ENCODE assay signal across 7 cellular contexts in genomic region chr1:146310579-146310978, GRCh38.
DNase-seq lines count a peak whose midpoint lies in the region; ATAC-seq, FAIRE-seq and TF ChIP-seq lines count a peak whose summit lies in the region.
"Not testable (repeated sequence)": the region's sequence is repeated elsewhere in the genome, so short reads cannot be mapped to it uniquely, and the experiment has no call there.

No MANE protein-coding gene starts in this region.

- BruUV-seq in Panc1 (replicated peaks; lab: Mats Ljungman, UMichigan); K562 (replicated peaks; lab: Mats Ljungman, UMichigan): not testable (repeated sequence)

- H4K20me1 ChIP-seq in GM23338 (replicated peaks; ENCODE audit: insufficient read depth); K562 (replicated peaks; ENCODE audit: control insufficient read depth, insufficient read depth, low read length): not testable (repeated sequence)

- in situ Hi-C loops in Panc1 (cut with HindIII; ENCODE audit: low pct_unique_long_range_greater_than_20kb, low sequenced_read_pairs); gastrocnemius medialis (cut with MboI; ENCODE audit: low sequenced_read_pairs in 4 of 4): not testable (repeated sequence)
- in situ Hi-C loops in K562 (cut with MboI) = loop anchor here (25.0 kb wide), 1 partner anchor 273 kb away; no protein-coding TSS in a partner anchor

- not testable (repeated sequence) for TF ChIP-seq RAD21 in K562 (CRISPR knock-in tag; conservative IDR thresholded peaks at IDR 0.05 in 1 of 2, IDR thresholded peaks at IDR 0.05 in 1 of 2)

- not testable (repeated sequence) for TF ChIP-seq POLR2A in K562 (conservative IDR thresholded peaks at IDR 0.05); gastrocnemius medialis (IDR thresholded peaks at IDR 0.05)

- not testable (repeated sequence) for H3K9me2 ChIP-seq in GM23338 (ENCODE audit: insufficient read depth)

- H3K9me3 ChIP-seq in Panc1 (ENCODE audit: control insufficient read depth, insufficient read depth, low read depth, low read length); K562 (replicated peaks; ENCODE audit: control insufficient read depth, insufficient read depth, low read depth, low read length); left lung; gastrocnemius medialis: not testable (repeated sequence)

- not testable (repeated sequence) for H3K9ac ChIP-seq in K562 (ENCODE audit: insufficient read depth in 1 of 2, low read depth in 2 of 2, low read length in 2 of 2)

- not testable (repeated sequence) for H3F3A ChIP-seq in GM23338 (replicated peaks; ENCODE audit: low read depth)

- ATAC-seq in GM23338 (peak; percentile 29; the same call in 1 of the 3 replicates), Panc1 (peak; percentile 55; the same call in 1 of the 2 replicates), K562 (peak; percentile 74), left cardiac atrium (peak; percentile 20 to 43), left lung (peak; percentile 63), omental fat pad (ENCODE audit: low FRiP score) (peak; percentile 48), gastrocnemius medialis (peak; percentile 69 to 72)

- not testable (repeated sequence) for H2AFZ ChIP-seq in GM23338; K562 (ENCODE audit: low read depth, low read length)

- intact Hi-C loops in Panc1 (cut with micrococcal nuclease; ENCODE audit: unreplicated experiment); K562 (cut with micrococcal nuclease); left cardiac atrium (cut with DNase I); left lung (cut with DNase I); gastrocnemius medialis (cut with DNase I; ENCODE audit: low total_unique reads): not testable (repeated sequence)

- H3K4me2 ChIP-seq in GM23338; K562 (ENCODE audit: insufficient read depth, low read length): not testable (repeated sequence)

- H3K27ac Mint-ChIP-seq in GM23338 = not testable (repeated sequence)

- not testable (repeated sequence) for H3K4me1 ChIP-seq in GM23338 (ENCODE audit: insufficient read depth); Panc1 (ENCODE audit: control insufficient read depth, insufficient read depth, low read length); K562 (replicated peaks in 1 of 2; ENCODE audit: control insufficient read depth in 2 of 2, insufficient read depth in 2 of 2, low read length in 2 of 2); left lung; gastrocnemius medialis

- not testable (repeated sequence) for TF ChIP-seq EP300 in K562 (IDR thresholded peaks at IDR 0.05; ENCODE audit: low read length)

- DNase-seq in GM23338 (ENCODE audit: low spot score); Panc1 (ENCODE audit: low read depth, low spot score); K562 (ENCODE audit: extremely low read depth in 1 of 4, low spot score in 3 of 4); left cardiac atrium; left lung; omental fat pad (ENCODE audit: low spot score); gastrocnemius medialis: not testable (repeated sequence)

- H3K9me1 ChIP-seq in K562 (ENCODE audit: control insufficient read depth, insufficient read depth, low read length) = not testable (repeated sequence)

- H3K4me1 Mint-ChIP-seq in GM23338 = not testable (repeated sequence)

- H3K27ac ChIP-seq in GM23338 (ENCODE audit: low read depth); Panc1 (ENCODE audit: low read length); K562 (ENCODE audit: extremely low read depth, low read depth, low read length); left lung; gastrocnemius medialis: not testable (repeated sequence)

- not testable (repeated sequence) for TF ChIP-seq CTCF in GM23338 (conservative IDR thresholded peaks at IDR 0.05; ENCODE audit: low read depth in 2 of 2); Panc1 (IDR thresholded peaks at IDR 0.05); K562 (IDR thresholded peaks at IDR 0.05 in 2 of 3, conservative IDR thresholded peaks at IDR 0.05 in 1 of 3; ENCODE audit: insufficient read depth in 2 of 3, low read depth in 1 of 3, low read length in 3 of 3); left lung (IDR thresholded peaks at IDR 0.05); omental fat pad (IDR thresholded peaks at IDR 0.05); gastrocnemius medialis (IDR thresholded peaks at IDR 0.05 in 4 of 5, conservative IDR thresholded peaks at IDR 0.05 in 1 of 5)

- POLR2A ChIA-PET in Panc1 (lab: Charles Lee); K562 (lab: Yijun Ruan, JAX): not testable (repeated sequence)

- H3K27me3 Mint-ChIP-seq in GM23338 (ENCODE audit: insufficient read depth, low read depth, poor library complexity) = not testable (repeated sequence)

- not testable (repeated sequence) for H3K4me3 ChIP-seq in GM23338; Panc1 (ENCODE audit: low read depth in 2 of 2, low read length in 2 of 2); K562; left lung; gastrocnemius medialis

- not testable (repeated sequence) for FAIRE-seq in K562 (lab: Jason Lieb, UNC)

- H3K9me3 Mint-ChIP-seq in GM23338 = not testable (repeated sequence)

- H3K79me2 ChIP-seq in GM23338 (replicated peaks; ENCODE audit: insufficient read depth); K562 (ENCODE audit: control insufficient read depth, insufficient read depth, low read length): not testable (repeated sequence)

- not testable (repeated sequence) for H3K36me3 Mint-ChIP-seq in GM23338 (ENCODE audit: low read depth)

- not testable (repeated sequence) for H3K4me3 Mint-ChIP-seq in GM23338

- not testable (repeated sequence) for H3K36me3 ChIP-seq in GM23338 (ENCODE audit: insufficient read depth); Panc1 (ENCODE audit: control insufficient read depth, insufficient read depth, low read length); K562 (ENCODE audit: control insufficient read depth, insufficient read depth, low read length); left lung; gastrocnemius medialis

- CTCF ChIA-PET in Panc1 (lab: Charles Lee); K562 (lab: Yijun Ruan, JAX; ENCODE audit: low intra/inter-chr PET ratio): not testable (repeated sequence)

- H3K27me3 ChIP-seq in GM23338 (ENCODE audit: insufficient read depth); Panc1 (ENCODE audit: control insufficient read depth, insufficient read depth, low read length); K562 (ENCODE audit: control insufficient read depth in 2 of 2, insufficient read depth in 2 of 2, low read length in 2 of 2); left lung; gastrocnemius medialis: not testable (repeated sequence)
